ENCODE assay signal across 16 cellular contexts in the genomic region with DNA sequence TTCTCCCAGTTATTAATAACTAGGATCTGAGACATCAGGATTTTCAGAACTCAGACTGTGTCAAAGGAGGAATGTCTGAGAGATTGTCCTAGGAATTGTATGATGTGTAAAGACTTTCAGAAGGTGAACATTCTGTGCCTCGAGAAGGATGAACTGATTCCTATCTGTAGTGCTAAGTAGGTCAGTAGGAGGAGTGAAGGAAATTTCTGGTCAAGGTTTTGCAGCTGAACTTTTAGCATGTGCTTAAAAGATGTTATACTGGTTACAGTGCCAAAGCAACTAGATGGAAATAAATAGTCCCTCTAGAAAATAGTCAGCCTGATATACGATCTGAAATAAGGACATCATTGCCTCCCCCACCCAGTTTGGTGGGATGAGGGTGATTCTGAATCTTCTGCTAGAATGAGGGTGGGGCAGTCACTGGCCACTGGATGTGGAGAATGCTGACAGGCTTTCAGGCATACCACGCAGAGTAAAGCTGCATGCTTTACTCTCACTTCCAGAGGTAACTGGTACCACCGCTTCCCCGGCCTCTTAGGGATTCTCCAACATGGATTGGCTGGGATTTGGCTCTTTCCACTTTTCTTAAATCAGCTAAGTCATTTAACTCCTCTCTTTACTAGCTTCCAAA. TPM values are rescaled to one million over a fixed set of nuclear protein-coding genes. Genes with fewer than 3 reads are reported as not detected.
DNase-seq lines count a peak whose midpoint lies in the region; ATAC-seq and TF ChIP-seq lines count a peak whose summit lies in the region.
"Had no signal": no experiment of that assay in that cellular context is flagged by ENCODE, and none has a peak within 500 bp of the region (broad histone marks: within the 10 kb centered on the region; RNA-seq: fewer than 3 reads in every experiment).

No MANE protein-coding gene starts in this region.

- no peak overlapping the region for H3K4me3 ChIP-seq in Caco-2 (ENCODE audit: low read depth, low read length)
- no peak overlapping the region for H3K4me3 ChIP-seq in hepatocyte
- H3K4me3 ChIP-seq in skin epidermis, result no peak overlapping the region
- H3K4me3 ChIP-seq in BE2C (ENCODE audit: low read depth, low read length), result no peak overlapping the region
- H3K4me3 ChIP-seq: BLaER1 treated with 17β-estradiol and CSF1 and Interleukin-3, amounts not matched to agents 10 nM and 100 nM; K562 had no signal

- peaks cover 42% of the 10 kb centered on the region for H3K79me2 ChIP-seq in hepatocyte

- H3K27me3 ChIP-seq in Caco-2 (replicated peaks; ENCODE audit: control insufficient read depth, insufficient read depth, low read length) (no peaks in the 10 kb centered on the region), hepatocyte (no peaks in the 10 kb centered on the region), BE2C (no peaks in the 10 kb centered on the region)
- H3K27me3 ChIP-seq: BLaER1 treated with 17β-estradiol and CSF1 and Interleukin-3, amounts not matched to agents 10 nM and 100 nM had no signal

- peak overlapping the region; percentile 35 for H3K27ac Mint-ChIP-seq in Caco-2 (ENCODE audit: unreplicated experiment)

- no peaks in the 10 kb centered on the region for H3K4me1 ChIP-seq in Caco-2
- H3K4me1 ChIP-seq in hepatocyte (ENCODE audit: insufficient read depth), result no peaks in the 10 kb centered on the region
- no peaks in the 10 kb centered on the region for H3K4me1 ChIP-seq in BE2C

- H3K4me1 Mint-ChIP-seq in Caco-2 (ENCODE audit: low read depth, unreplicated experiment), result peaks cover 10% of the 10 kb centered on the region

- TF ChIP-seq CTCF in Caco-2 (IDR thresholded peaks at IDR 0.05; ENCODE audit: insufficient read depth in 1 of 2, low read depth in 1 of 2, low read length in 1 of 2, severe bottlenecking in 1 of 2, unreplicated experiment in 1 of 2) (no peak), hepatocyte (IDR thresholded peaks at IDR 0.05; ENCODE audit: poor library complexity) (no peak), BE2C (IDR thresholded peaks at IDR 0.05; ENCODE audit: low read depth, low read length) (no peak)

- no peaks in the 10 kb centered on the region for H4K20me1 ChIP-seq in hepatocyte (ENCODE audit: insufficient read depth, poor library complexity, severe bottlenecking)

- WGBS in hepatocyte (ENCODE audit: low lambda C conversion rate, missing lambda C conversion rate), result 82% methylated on average over 5 of the region's 5 CpGs

- no peaks in the 10 kb centered on the region for H3K36me3 ChIP-seq in Caco-2 (ENCODE audit: control insufficient read depth, insufficient read depth, low read length)
- H3K36me3 ChIP-seq in hepatocyte (replicated peaks; ENCODE audit: insufficient read depth, low read depth), result no peaks in the 10 kb centered on the region
- no peaks in the 10 kb centered on the region for H3K36me3 ChIP-seq in BE2C

- intact Hi-C loops in Caco-2 (cut with micrococcal nuclease; ENCODE audit: unreplicated experiment), result no loop called here

- no peak overlapping the region for H3K4me3 Mint-ChIP-seq in Caco-2 (ENCODE audit: unreplicated experiment)

- CTCF ChIA-PET in Caco-2 (lab: Charles Lee), result no interaction called here

- H3K9me2 ChIP-seq in hepatocyte (replicated peaks; ENCODE audit: insufficient read depth), result no peaks in the 10 kb centered on the region

- BruUV-seq in Caco-2 (replicated peaks; lab: Mats Ljungman, UMichigan), result no TSS peak

- H3K27ac ChIP-seq in hepatocyte (peak overlapping the region; percentile 64), skin epidermis (peak overlapping the region in 11 of 21 experiments; percentile 3 to 60 (median 42))
- H3K27ac ChIP-seq: BLaER1 treated with 17β-estradiol and CSF1 and Interleukin-3, amounts not matched to agents 10 nM and 100 nM had no signal

- no peak overlapping the region for H3K4me2 ChIP-seq in hepatocyte
- H3K4me2 ChIP-seq: BLaER1 treated with 17β-estradiol and CSF1 and Interleukin-3, amounts not matched to agents 10 nM and 100 nM had no signal

- H2AFZ ChIP-seq in hepatocyte, result no peak overlapping the region

- H3K9me3 Mint-ChIP-seq in Caco-2 (ENCODE audit: unreplicated experiment), result no peaks in the 10 kb centered on the region

- ATAC-seq in GM18868 (IDR thresholded peaks at IDR 0.05; ENCODE audit: unreplicated experiment), result no peak
- ATAC-seq: esophagus mucosa, K562 had no signal

- no peaks in the 10 kb centered on the region for H3K9me3 ChIP-seq in Caco-2
- no peaks in the 10 kb centered on the region for H3K9me3 ChIP-seq in hepatocyte (ENCODE audit: low read depth)
- no peaks in the 10 kb centered on the region for H3K9me3 ChIP-seq in BE2C
- H3K9me3 ChIP-seq: BLaER1 treated with 17β-estradiol and CSF1 and Interleukin-3, amounts not matched to agents 10 nM and 100 nM had no signal

- POLR2A ChIA-PET in Caco-2 (lab: Charles Lee), result no interaction called here

- DNase-seq in Caco-2 (no peak), amniotic epithelial cell (ENCODE audit: low read depth) (peak; percentile 90), hepatocyte (ENCODE audit: low spot score) (peak; percentile 23), BE2C (no peak), NCI-H446 treated with DMSO at 0.1 percent for 48 hours (lab: John Stamatoyannopoulos, UW) (no peak), NCI-H2171 treated with DMSO at 0.1 percent for 48 hours (lab: John Stamatoyannopoulos, UW) (no peak)
- DNase-seq: activated CD4-positive, alpha-beta T cell treated with anti-CD3 and anti-CD28 coated beads for 4 hours; caudate nucleus; NCI-H187 treated with DMSO at 0.1 percent for 48 hours; stimulated activated CD4-positive, alpha-beta T cell treated with anti-CD3 and anti-CD28 coated beads, Interleukin-15, amount 100 ng/mL, for 24 hours; stimulated activated CD8-positive, alpha-beta memory T cell treated with anti-CD3 and anti-CD28 coated beads, Interleukin-4, amount 100 ng/mL, for 48 hours had no signal

- H3K27me3 Mint-ChIP-seq in Caco-2 (ENCODE audit: insufficient read depth, unreplicated experiment), result no peaks in the 10 kb centered on the region

- H3K36me3 Mint-ChIP-seq in Caco-2 (ENCODE audit: insufficient read depth, unreplicated experiment), result peaks cover 43% of the 10 kb centered on the region

RNA-seq across cellular contexts. Expression of gene VPS4A, which starts 57.2 kb away (rescaled TPM):
- 42.4 and 45.8 TPM in 2 replicates for total RNA-seq in Caco-2 (2022)
- total RNA-seq in hepatocyte, result 19.0 and 19.9 TPM in 2 replicates
- 36.9 and 43.8 TPM in 2 replicates for polyA plus RNA-seq in hepatocyte
- 86.5 TPM for polyA plus RNA-seq in BE2C (2012; ENCODE audit: insufficient read depth, insufficient read length, low read depth)

Comparison
In these comparisons a context has a peak if more than half of its experiments do, and no peak if none do; other contexts are left out.
1. DNase-seq: peak in amniotic epithelial cell (single experiment) and hepatocyte (single experiment); none in Caco-2 (0 of 2), BE2C (single experiment), NCI-H446 treated with DMSO at 0.1 percent for 48 hours (single experiment) and NCI-H2171 treated with DMSO at 0.1 percent for 48 hours (single experiment).